Comparison of ENCODE assay signal across 17 cellular contexts in genomic region chr17:47295037-47295873, GRCh38. TPM values are rescaled to one million over a fixed set of nuclear protein-coding genes. Genes with fewer than 3 reads are reported as not detected.
DNase-seq lines count a peak whose midpoint lies in the region; ATAC-seq and TF ChIP-seq lines count a peak whose summit lies in the region.
"Had no signal": no experiment of that assay in that cellular context is flagged by ENCODE, and none has a peak within 500 bp of the region (broad histone marks: within the 10 kb centered on the region; RNA-seq: fewer than 3 reads in every experiment).

No MANE protein-coding gene starts in this region.

- H3F3A ChIP-seq in GM23338 (replicated peaks; ENCODE audit: low read depth) = no peaks in the 10 kb centered on the region

- H3K27ac ChIP-seq in GM23338 (ENCODE audit: low read depth) = no peak overlapping the region
- H3K27ac ChIP-seq in layer of hippocampus (ENCODE audit: low read depth, low read length) = peak overlapping the region; percentile 85
- H3K27ac ChIP-seq: epithelial cell of prostate, upper lobe of right lung had no signal

- H3K36me3 ChIP-seq in GM23338 (ENCODE audit: insufficient read depth) = no peaks in the 10 kb centered on the region
- H3K36me3 ChIP-seq: BE2C, upper lobe of right lung had no signal

- H3K36me3 Mint-ChIP-seq in GM23338 (ENCODE audit: low read depth) = no peaks in the 10 kb centered on the region
- peaks cover 4% of the 10 kb centered on the region for H3K36me3 Mint-ChIP-seq in brain
- peaks cover 17% of the 10 kb centered on the region for H3K36me3 Mint-ChIP-seq in stimulated activated memory B cell treated with anti-CD40 and anti-IgM and Interleukin-4, amounts not matched to agents 10 μg/mL and 1 μg/mL and 100 μg/mL, for 72 hours

- H3K4me3 Mint-ChIP-seq in GM23338 (no peak overlapping the region), brain (peak overlapping the region in 1 of 5 experiments; percentile 6)
- H3K4me3 Mint-ChIP-seq in stimulated activated memory B cell treated with anti-CD40 and anti-IgM and Interleukin-4, amounts not matched to agents 10 μg/mL and 1 μg/mL and 100 μg/mL, for 72 hours = no peak overlapping the region

- no peak for DNase-seq in GM23338 (ENCODE audit: low spot score)
- no peak for DNase-seq in HUDEP-2 (lab: John Stamatoyannopoulos, UW; ENCODE audit: unreplicated experiment in 76 of 76)
- no peak for DNase-seq in SHP77 treated with DMSO at 0.1 percent for 48 hours (lab: John Stamatoyannopoulos, UW)
- no peak for DNase-seq in stimulated activated naive CD4-positive, alpha-beta T cell (lab: John Stamatoyannopoulos, UW)
- DNase-seq: activated gamma-delta T cell; BE2C; NCI-H1105; SK-N-SH; stimulated activated CD4-positive, alpha-beta T cell treated with anti-CD3 and anti-CD28 coated beads, Interleukin-12 subunit alpha, Interleukin-12 subunit beta, amount 100 ng/mL, for 4 hours; upper lobe of right lung had no signal

- H3K4me1 ChIP-seq in GM23338 (ENCODE audit: insufficient read depth) = peaks cover 5% of the 10 kb centered on the region; the same call in 1 of the 2 replicates
- H3K4me1 ChIP-seq: BE2C, upper lobe of right lung had no signal

- H3K9me3 Mint-ChIP-seq in GM23338 (no peaks in the 10 kb centered on the region; the same call in 2 of the 3 replicates), brain (peaks cover 0 to 3% (median 0%) of the 10 kb centered on the region in 5 experiments)
- no peaks in the 10 kb centered on the region for H3K9me3 Mint-ChIP-seq in stimulated activated memory B cell treated with anti-CD40 and anti-IgM and Interleukin-4, amounts not matched to agents 10 μg/mL and 1 μg/mL and 100 μg/mL, for 72 hours
- H3K9me3 Mint-ChIP-seq: IgD-negative memory B cell had no signal

- no peak overlapping the region for H2AFZ ChIP-seq in GM23338

- H3K4me2 ChIP-seq in GM23338 = no peak overlapping the region

- H3K9me2 ChIP-seq in GM23338 (ENCODE audit: insufficient read depth) = no peaks in the 10 kb centered on the region
- H3K9me2 ChIP-seq: SK-N-SH had no signal

- H3K4me1 Mint-ChIP-seq in GM23338 (peaks cover 13% of the 10 kb centered on the region), brain (peaks cover 10% of the 10 kb centered on the region)
- peaks cover 24% of the 10 kb centered on the region for H3K4me1 Mint-ChIP-seq in stimulated activated memory B cell treated with anti-CD40 and anti-IgM and Interleukin-4, amounts not matched to agents 10 μg/mL and 1 μg/mL and 100 μg/mL, for 72 hours

- no peak for TF ChIP-seq CTCF in GM23338 (conservative IDR thresholded peaks at IDR 0.05; ENCODE audit: low read depth in 2 of 2)
- TF ChIP-seq CTCF in brain (conservative IDR thresholded peaks at IDR 0.05) = no peak

- H3K4me3 ChIP-seq in GM23338 = no peak overlapping the region
- H3K4me3 ChIP-seq: heart right ventricle, upper lobe of right lung had no signal

- no peaks in the 10 kb centered on the region for H3K79me2 ChIP-seq in GM23338 (replicated peaks; ENCODE audit: insufficient read depth)

- H3K27me3 Mint-ChIP-seq in GM23338 (ENCODE audit: insufficient read depth, low read depth, poor library complexity) (peaks cover 9% of the 10 kb centered on the region), brain (peaks cover 11% of the 10 kb centered on the region)
- H3K27me3 Mint-ChIP-seq in stimulated activated memory B cell treated with anti-CD40 and anti-IgM and Interleukin-4, amounts not matched to agents 10 μg/mL and 1 μg/mL and 100 μg/mL, for 72 hours = no peaks in the 10 kb centered on the region
- H3K27me3 Mint-ChIP-seq: IgD-negative memory B cell had no signal

- peak; percentile 62 for ATAC-seq in GM23338
- ATAC-seq in stimulated activated memory B cell treated with anti-CD40 and anti-IgM and Interleukin-4, amounts not matched to agents 10 μg/mL and 1 μg/mL and 100 μg/mL, for 72 hours = no peak
- no peak for ATAC-seq in HG03196 (IDR thresholded peaks at IDR 0.05; ENCODE audit: unreplicated experiment)

- H3K27ac Mint-ChIP-seq in GM23338 = no peak overlapping the region
- peak overlapping the region in 3 of 5 experiments; percentile 77 to 88 (median 82) for H3K27ac Mint-ChIP-seq in brain
- H3K27ac Mint-ChIP-seq in stimulated activated memory B cell treated with anti-CD40 and anti-IgM and Interleukin-4, amounts not matched to agents 10 μg/mL and 1 μg/mL and 100 μg/mL, for 72 hours = peak overlapping the region; percentile 82

- H4K20me1 ChIP-seq in GM23338 (replicated peaks; ENCODE audit: insufficient read depth) = no peaks in the 10 kb centered on the region

- H3K27me3 ChIP-seq in GM23338 (ENCODE audit: insufficient read depth) (peaks cover 7% of the 10 kb centered on the region; the same call in 1 of the 2 replicates), layer of hippocampus (ENCODE audit: control insufficient read depth, insufficient read depth, low read length) (no peaks in the 10 kb centered on the region)
- H3K27me3 ChIP-seq: BE2C, heart right ventricle, upper lobe of right lung had no signal

TF ChIP-seq in GM23338, 12 proteins besides CTCF, POLR2A, EP300 and RAD21 (continues in another document):
- TF ChIP-seq ZNF114 (CRISPR knock-in tag; IDR thresholded peaks at IDR 0.05) = no peak
- no peak for TF ChIP-seq EZH2 (IDR thresholded peaks at IDR 0.05; ENCODE audit: low read depth, unreplicated experiment)
- TF ChIP-seq ZNF462 (CRISPR knock-in tag; IDR thresholded peaks at IDR 0.05) = no peak

RNA-seq across cellular contexts. Expression of gene EFCAB13, which starts 28.5 kb away (rescaled TPM):
- total RNA-seq in GM23338 (2014; rRNA removed; shearing (Covaris generic)) = 3.6 and 4.1 TPM in 2 replicates
- polyA plus RNA-seq in GM23338 (2016; fragmentation: Nextera tagmentation; extraction: Ambion mirVana) = 3.3 and 5.4 TPM in 2 replicates
- polyA plus RNA-seq in brain (ENCODE audit: insufficient read depth, low read depth, low replicate concordance) = 2.2 TPM

RNA-seq across cellular contexts. Expression of gene ITGB3, which starts 41.6 kb away (rescaled TPM):
- 0.52 TPM in 1 of 2 replicates, not detected in the other for total RNA-seq in GM23338 (2014; rRNA removed; shearing (Covaris generic))
- 0.07 TPM in 1 of 2 replicates, not detected in the other for polyA plus RNA-seq in GM23338 (2016; fragmentation: Nextera tagmentation; extraction: Ambion mirVana)
- 0.63 TPM for polyA plus RNA-seq in brain (ENCODE audit: insufficient read depth, low read depth, low replicate concordance)
